ENCODE assay signal across 25 cellular contexts in genomic region chr9:137948642-137949041, GRCh38.
A peak's percentile ranks its signal among the peaks of the same experiment; 100 is the strongest.
DNase-seq lines count a peak whose midpoint lies in the region; ATAC-seq, FAIRE-seq and TF ChIP-seq lines count a peak whose summit lies in the region.
"Had no signal": no experiment of that assay in that cellular context is flagged by ENCODE, and none has a peak within 500 bp of the region (broad histone marks: within the 10 kb centered on the region; RNA-seq: fewer than 3 reads in every experiment).

No MANE protein-coding gene starts in this region.

- no peak overlapping the region for H3K4me3 Mint-ChIP-seq in endodermal cell
- H3K4me3 Mint-ChIP-seq: CD14-positive monocyte; CD4-positive, alpha-beta T cell; CD8-positive, alpha-beta memory T cell; H9; HFFc6 had no signal

- H3K4me1 ChIP-seq in HEK293 (ENCODE audit: control insufficient read depth, insufficient read depth, low read length) (no peaks in the 10 kb centered on the region), GM12878 (ENCODE audit: control insufficient read depth, insufficient read depth, low read length) (no peaks in the 10 kb centered on the region), endodermal cell (ENCODE audit: control insufficient read depth, insufficient read depth, low read length) (no peaks in the 10 kb centered on the region)
- H3K4me1 ChIP-seq: A549; BE2C; BLaER1 treated with 17β-estradiol and CSF1 and Interleukin-3, amounts not matched to agents 10 nM and 100 nM had no signal

- TF ChIP-seq RAD21 in GM12878 (IDR thresholded peaks at IDR 0.05; ENCODE audit: insufficient read depth, low read depth, low read length) = no peak

- H3K9me3 ChIP-seq in HEK293 (ENCODE audit: control insufficient read depth, insufficient read depth, low read depth, low read length) = no peaks in the 10 kb centered on the region
- peaks cover 4% of the 10 kb centered on the region; the same call in 2 of the 3 replicates for H3K9me3 ChIP-seq in GM12878 (replicated peaks; ENCODE audit: control insufficient read depth, insufficient read depth, low read length)
- peaks cover 65% of the 10 kb centered on the region for H3K9me3 ChIP-seq in endodermal cell (ENCODE audit: control insufficient read depth, low read length)

- FAIRE-seq in GM12878 (lab: Jason Lieb, UNC) (peak; percentile 44), urothelium cell line (lab: Jason Lieb, UNC) (peak; percentile 99)
- FAIRE-seq: A549, D721Med had no signal

- SMC1A ChIA-PET in GM12878 (lab: Charles Lee; ENCODE audit: uncharacterized antibody, unreplicated experiment) = no interaction called here

- no peaks in the 10 kb centered on the region for H3K27me3 Mint-ChIP-seq in endodermal cell (ENCODE audit: insufficient read depth)
- H3K27me3 Mint-ChIP-seq: CD4-positive, alpha-beta T cell had no signal

- no peaks in the 10 kb centered on the region for H3K27me3 ChIP-seq in GM12878 (replicated peaks in 1 of 2; ENCODE audit: control insufficient read depth in 2 of 2, insufficient read depth in 2 of 2, low read length in 1 of 2)
- no peaks in the 10 kb centered on the region for H3K27me3 ChIP-seq in endodermal cell (ENCODE audit: control insufficient read depth, insufficient read depth, low read length, poor library complexity, severe bottlenecking)
- H3K27me3 ChIP-seq: BE2C; BLaER1 treated with 17β-estradiol and CSF1 and Interleukin-3, amounts not matched to agents 10 nM and 100 nM had no signal

- RAD21 ChIA-PET in GM12878 (lab: Charles Lee; ENCODE audit: unreplicated experiment) = no interaction called here

- 23% methylated on average over 2 of the region's 2 CpGs for WGBS in GM12878 (ENCODE audit: insufficient coverage, insufficient replicate concordance, low lambda C conversion rate, missing lambda C conversion rate)
- 70% methylated on average over 2 of the region's 2 CpGs; no CpG with 5 or more reads in 1 of the 2 experiments for WGBS in endodermal cell (ENCODE audit: insufficient coverage in 1 of 2, insufficient read length in 1 of 2), 2 experiments

- H3K79me2 ChIP-seq in GM12878 (ENCODE audit: control insufficient read depth, insufficient read depth, low read length) = no peaks in the 10 kb centered on the region

- in situ Hi-C loops in GM12878 (cut with MboI) = no loop called here

- no peak for TF ChIP-seq POLR2A in GM12878 (IDR thresholded peaks at IDR 0.05; ENCODE audit: low read depth, low read length)

- H3K36me3 ChIP-seq in HEK293 (ENCODE audit: control insufficient read depth in 2 of 2, insufficient read depth in 1 of 2, low read length in 2 of 2) = no peaks in the 10 kb centered on the region
- no peaks in the 10 kb centered on the region for H3K36me3 ChIP-seq in GM12878 (ENCODE audit: control insufficient read depth in 2 of 2, insufficient read depth in 2 of 2, low read length in 1 of 2)
- no peaks in the 10 kb centered on the region for H3K36me3 ChIP-seq in endodermal cell (ENCODE audit: control insufficient read depth, insufficient read depth, low read length)
- H3K36me3 ChIP-seq: BE2C; BLaER1 treated with 17β-estradiol and CSF1 and Interleukin-3, amounts not matched to agents 10 nM and 100 nM had no signal

- TF ChIP-seq CTCF in HEK293 (tag by site-specific recombination; IDR thresholded peaks at IDR 0.05) = no peak
- no peak for TF ChIP-seq CTCF in GM12878 (IDR thresholded peaks at IDR 0.05 in 2 of 3, conservative IDR thresholded peaks at IDR 0.05 in 1 of 3; ENCODE audit: control insufficient read depth in 2 of 3, extremely low read depth in 1 of 3, insufficient read depth in 1 of 3, low read depth in 3 of 3, low read length in 3 of 3)
- TF ChIP-seq CTCF in endodermal cell (conservative IDR thresholded peaks at IDR 0.05) = no peak

- POLR2A ChIA-PET in HEK293 (lab: Yijun Ruan, JAX) (no interaction called here), GM12878 (lab: Charles Lee) (no interaction called here)

- TF ChIP-seq EP300 in GM12878 (IDR thresholded peaks at IDR 0.05; ENCODE audit: borderline replicate concordance in 1 of 2, control insufficient read depth in 1 of 2, low read depth in 2 of 2, low read length in 2 of 2) = no peak

- H3K4me3 ChIP-seq in HEK293 (ENCODE audit: low read depth, low read length) (no peak overlapping the region), GM12878 (no peak overlapping the region), endodermal cell (ENCODE audit: low read length) (peak overlapping the region; percentile 71)
- H3K4me3 ChIP-seq: A549; BLaER1 treated with 17β-estradiol and CSF1 and Interleukin-3, amounts not matched to agents 10 nM and 100 nM had no signal

- H3K36me3 Mint-ChIP-seq in endodermal cell (ENCODE audit: low read depth) = peaks cover 9% of the 10 kb centered on the region
- H3K36me3 Mint-ChIP-seq: CD14-positive monocyte; CD8-positive, alpha-beta memory T cell had no signal

- peaks cover 24% of the 10 kb centered on the region for H3K9me3 Mint-ChIP-seq in endodermal cell

- DNase-seq in GM12878 (ENCODE audit: low read depth, low spot score) (no peak), endodermal cell (no peak), urothelium cell line (ENCODE audit: low spot score) (no peak), ecto neural progenitor cell (ENCODE audit: low spot score) (no peak), sciatic nerve (ENCODE audit: low spot score) (no peak)
- DNase-seq: 8988T; ACHN; AML-193; BE2C; CD4-positive, alpha-beta T cell; CD8-positive, alpha-beta memory T cell; DMS 273 treated with DMSO at 0.1 percent for 48 hours; DMS79; EL; GDM1; GOT3; H9; HFFc6 had no signal

- no peak overlapping the region for H3K4me2 ChIP-seq in GM12878 (ENCODE audit: control insufficient read depth, insufficient read depth)
- H3K4me2 ChIP-seq: A549; BLaER1 treated with 17β-estradiol and CSF1 and Interleukin-3, amounts not matched to agents 10 nM and 100 nM had no signal

- no peaks in the 10 kb centered on the region for H4K20me1 ChIP-seq in GM12878 (ENCODE audit: control insufficient read depth, insufficient read depth)
- H4K20me1 ChIP-seq: BLaER1 treated with 17β-estradiol and CSF1 and Interleukin-3, amounts not matched to agents 10 nM and 100 nM had no signal

- BruUV-seq in GM12878 (replicated peaks; lab: Mats Ljungman, UMichigan) = no TSS peak

- CTCF ChIA-PET in HEK293 (lab: Yijun Ruan, JAX) = no interaction called here
- CTCF ChIA-PET in GM12878 (lab: Yijun Ruan, JAX) = no interaction called here

- no peak overlapping the region for H3K27ac Mint-ChIP-seq in endodermal cell
- H3K27ac Mint-ChIP-seq: CD14-positive monocyte; CD4-positive, alpha-beta T cell; CD8-positive, alpha-beta memory T cell; H9; HFFc6 had no signal

- intact Hi-C loops in GM12878 (cut with micrococcal nuclease; ENCODE audit: unreplicated experiment) = no loop called here
- intact Hi-C loops in sciatic nerve (cut with DNase I) = no loop called here

- H3K27ac ChIP-seq in HEK293 (ENCODE audit: extremely low read depth, low read depth, low read length) = no peak overlapping the region
- H3K27ac ChIP-seq in GM12878 (ENCODE audit: control insufficient read depth, insufficient read depth) = no peak overlapping the region
- no peak overlapping the region for H3K27ac ChIP-seq in endodermal cell (ENCODE audit: low read depth, low read length)
- H3K27ac ChIP-seq: A549; BLaER1 treated with 17β-estradiol and CSF1 and Interleukin-3, amounts not matched to agents 10 nM and 100 nM had no signal

- H3K9ac ChIP-seq in GM12878 (ENCODE audit: control insufficient read depth, insufficient read depth, low read length) = no peak overlapping the region
- H3K9ac ChIP-seq in endodermal cell (ENCODE audit: extremely low read depth, low read length, poor library complexity, severe bottlenecking) = no peak overlapping the region
- H3K9ac ChIP-seq: BLaER1 treated with 17β-estradiol and CSF1 and Interleukin-3, amounts not matched to agents 10 nM and 100 nM had no signal

- H2AFZ ChIP-seq in GM12878 (ENCODE audit: control insufficient read depth, low read depth, low read length) = no peak overlapping the region

- no peaks in the 10 kb centered on the region for H3K4me1 Mint-ChIP-seq in endodermal cell
- H3K4me1 Mint-ChIP-seq: CD14-positive monocyte; CD8-positive, alpha-beta memory T cell; H9 had no signal

- ATAC-seq in GM12878 (no peak), GM18873 (IDR thresholded peaks at IDR 0.05; ENCODE audit: low FRiP score, unreplicated experiment) (no peak), sciatic nerve (no peak)
- ATAC-seq: A549, HCT116 had no signal

TF ChIP-seq in HEK293, 187 proteins besides CTCF, POLR2A, EP300 and RAD21 (continues in another document):
- TF ChIP-seq ZNF350 (tag by site-specific recombination; IDR thresholded peaks at IDR 0.05) (no peak), ZNF184 (tag by site-specific recombination; IDR thresholded peaks at IDR 0.05) (no peak), ZNF670 (tag by site-specific recombination; IDR thresholded peaks at IDR 0.05; ENCODE audit: low read depth) (peak; percentile 85; the same call in 1 of the 2 replicates), ZNF266 (tag by site-specific recombination; IDR thresholded peaks at IDR 0.05; ENCODE audit: low read depth) (no peak), GLIS1 (tag by site-specific recombination; IDR thresholded peaks at IDR 0.05) (no peak)

TF ChIP-seq in GM12878, 131 proteins besides CTCF, POLR2A, EP300 and RAD21 (continues in another document):
- TF ChIP-seq SIN3A (IDR thresholded peaks at IDR 0.05; ENCODE audit: low read depth, low read length) = no peak
- TF ChIP-seq RELB (IDR thresholded peaks at IDR 0.05; ENCODE audit: low read depth) = no peak
- TF ChIP-seq RBBP5 (conservative IDR thresholded peaks at IDR 0.05) = no peak
- TF ChIP-seq NRF1 (conservative IDR thresholded peaks at IDR 0.05; ENCODE audit: low read depth, low read length) = no peak
